ENCODE assay signal across 8 cellular contexts in the genomic region with DNA sequence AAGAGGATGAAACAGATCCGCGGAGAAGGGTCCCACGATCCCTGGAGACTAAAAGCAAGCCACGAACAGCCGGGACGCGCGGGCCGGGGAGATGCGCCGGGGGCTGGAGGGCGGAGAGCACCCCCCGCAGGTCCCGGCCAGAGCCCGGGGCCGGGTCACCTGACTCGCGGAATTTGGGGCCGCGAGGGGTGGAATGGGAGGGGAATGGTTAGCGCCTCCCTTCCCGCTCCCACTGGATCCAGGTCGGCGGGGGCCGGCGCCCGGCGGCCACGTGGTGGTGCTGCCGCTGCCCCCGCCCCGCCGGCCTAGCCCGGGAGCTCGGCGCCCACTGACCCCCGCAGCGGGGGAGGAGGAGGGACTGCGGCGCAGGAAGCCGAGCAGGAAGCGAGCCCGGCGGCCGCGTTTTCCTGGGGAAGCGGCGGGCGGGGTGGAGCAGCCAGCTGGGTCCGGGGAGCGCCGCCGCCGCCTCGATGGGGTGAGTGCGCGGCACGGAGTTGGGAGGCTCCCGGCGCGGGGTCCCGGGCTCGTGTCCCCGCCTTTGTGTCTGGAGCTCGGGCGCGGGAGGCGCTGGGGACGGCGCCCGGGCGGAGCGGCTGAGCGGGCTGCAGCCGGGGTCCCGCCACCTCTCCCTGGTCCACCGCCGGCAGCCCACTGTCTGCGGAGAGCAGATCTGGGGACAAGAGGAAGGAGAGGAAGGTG. TPM values are rescaled to one million over a fixed set of nuclear protein-coding genes. Genes with fewer than 3 reads are reported as not detected.
DNase-seq lines count a peak whose midpoint lies in the region; ATAC-seq, FAIRE-seq and TF ChIP-seq lines count a peak whose summit lies in the region.

Gene RAI14, plus strand, starts transcription at position 328 of the 699 bp plus-strand sequence. CDS start 30,592 bp downstream, outside the sequence.

- peak within 1 kb of the TSS; percentile 63 for H2BK12ac ChIP-seq in H1 (ENCODE audit: low read depth, low read length)

- peak within 1 kb of the TSS; percentile 69 for H3K4ac ChIP-seq in H1 (replicated peaks; ENCODE audit: insufficient read length, low read depth, low read length)

- H4K8ac ChIP-seq in H1 (ENCODE audit: extremely low read depth, insufficient read depth, low read length): peak within 1 kb of the TSS; percentile 69

- H3K23me2 ChIP-seq in H1 (ENCODE audit: low read depth, low read length): peaks cover 17% of the 10 kb centered on the region

- H3K14ac ChIP-seq in H1 (ENCODE audit: insufficient read length): peak within 1 kb of the TSS; percentile 4

- TF ChIP-seq CTCF in GM10266 (IDR thresholded peaks at IDR 0.05; ENCODE audit: control insufficient read depth, insufficient read depth, low read depth, missing control alignments) (no peak), MM.1S (IDR thresholded peaks at IDR 0.05; ENCODE audit: low read length) (0 out of 2 replicates have a peak, but pooled peaks have one; percentile 6), H1 (IDR thresholded peaks at IDR 0.05; ENCODE audit: control extremely low read depth in 1 of 3, insufficient read depth in 1 of 3, low read depth in 1 of 3, low read length in 3 of 3) (no peak), right lobe of liver (IDR thresholded peaks at IDR 0.05) (peak in 2 of 4 donors; percentile 22 to 38)

- POLR2A ChIA-PET in activated CD4-positive, alpha-beta T cell treated with anti-CD3 and anti-CD28 coated beads, Interleukin-2, amount 10 ng/mL, durations not matched to agents 7 days and 5 days (lab: Charles Lee): no interaction called here
- POLR2A ChIA-PET in H1 (lab: Charles Lee; ENCODE audit: partially characterized antibody): interaction anchor here (0.6 to 2.2 kb wide), 11 partner anchors 10 to 259 kb away, joined by 3 to 11 read pairs (median 3); partner anchors contain the start of genes BRIX1, RAD1 and TTC23L

- peak within 1 kb of the TSS; percentile 36 for H2BK120ac ChIP-seq in H1 (replicated peaks; ENCODE audit: low read depth, low read length)

- peaks cover 14% of the 10 kb centered on the region for H3F3A ChIP-seq in MM.1S (ENCODE audit: insufficient read depth, low read length)

- peak within 1 kb of the TSS; percentile 76 for H4K91ac ChIP-seq in H1 (replicated peaks; ENCODE audit: insufficient read length, low read length)

- TF ChIP-seq POLR2A in H1 (IDR thresholded peaks at IDR 0.05; ENCODE audit: control extremely low read depth in 1 of 2, low read depth in 2 of 2, low read length in 2 of 2) (peak in 1 of 2 experiments; percentile 38; a peak in 1 of 3 replicates), right lobe of liver (IDR thresholded peaks at IDR 0.05) (peak; percentile 74)

- peak within 1 kb of the TSS; percentile 62 for H3K4me2 ChIP-seq in MM.1S (ENCODE audit: low read depth, low read length)
- peak within 1 kb of the TSS; percentile 87 to 93 for H3K4me2 ChIP-seq in H1 (ENCODE audit: insufficient read depth in 1 of 2, low read depth in 2 of 2, low read length in 2 of 2)

- H2AFZ ChIP-seq in MM.1S (ENCODE audit: low read length) (peak within 1 kb of the TSS; percentile 98), H1 (ENCODE audit: low read length) (no peak within 1 kb of the TSS)

- 1% methylated on average over 69 of the region's 79 CpGs; no CpG with 5 or more reads in 1 of the 2 experiments for WGBS in H1 (ENCODE audit: extremely low coverage in 1 of 2, insufficient coverage in 1 of 2, insufficient read length in 1 of 2, insufficient replicate concordance in 2 of 2, low coverage in 1 of 2, low lambda C conversion rate in 2 of 2, missing lambda C conversion rate in 1 of 2), 2 experiments
- WGBS in right lobe of liver (ENCODE audit: insufficient coverage, low coverage, low lambda C conversion rate, missing lambda C conversion rate): 0% methylated on average over 18 of the region's 79 CpGs

- H3K27ac ChIP-seq in MM.1S (ENCODE audit: low read length) (peak within 1 kb of the TSS; percentile 76), H1 (ENCODE audit: low read depth, low read length) (peak within 1 kb of the TSS; percentile 76), right lobe of liver (peak within 1 kb of the TSS; percentile 80 to 90 (median 88))

- H3K36me3 ChIP-seq in MM.1S (replicated peaks; ENCODE audit: insufficient read depth, low read length) (no peaks in the 10 kb centered on the region), H1 (ENCODE audit: control insufficient read depth in 2 of 4, insufficient read depth in 4 of 4, low read length in 3 of 4) (peaks cover 0 to 7% (median 5%) of the 10 kb centered on the region in 4 experiments; a peak in 2 of 8 replicates), right lobe of liver (no peaks in the 10 kb centered on the region)

- peak within 1 kb of the TSS; percentile 91 for H3K56ac ChIP-seq in H1 (replicated peaks; ENCODE audit: insufficient read length, low read depth, low read length)

- H3K18ac ChIP-seq in H1 (ENCODE audit: extremely low read depth, low read length): peak within 1 kb of the TSS; percentile 81

- CTCF ChIA-PET in activated CD4-positive, alpha-beta T cell treated with anti-CD3 and anti-CD28 coated beads, Interleukin-2, amount 10 ng/mL, durations not matched to agents 7 days and 5 days (lab: Charles Lee): no interaction called here
- CTCF ChIA-PET in H1 (lab: Charles Lee; ENCODE audit: partially characterized antibody): interaction anchor here (0.9 to 1.2 kb wide), 3 partner anchors 24 to 133 kb away, joined by 3 read pairs; no protein-coding TSS in a partner anchor

- peak; percentile 93 to 98 (median 96) for ATAC-seq in right lobe of liver
- ATAC-seq in GM19324 (IDR thresholded peaks at IDR 0.05; ENCODE audit: low FRiP score, unreplicated experiment): no peak
- no peak for ATAC-seq in GM18867 (IDR thresholded peaks at IDR 0.05; ENCODE audit: unreplicated experiment)

- H3K9me2 ChIP-seq in MM.1S (replicated peaks; ENCODE audit: insufficient read depth, low read length): no peaks in the 10 kb centered on the region

- no peak within 1 kb of the TSS; the same call in 1 of the 2 replicates for H2BK20ac ChIP-seq in H1 (ENCODE audit: low read length)

- intact Hi-C loops in right lobe of liver (cut with DNase I): no loop called here

- peak within 1 kb of the TSS; percentile 61 for H3K27ac Mint-ChIP-seq in activated CD4-positive, alpha-beta T cell treated with anti-CD3 and anti-CD28 coated beads, Interleukin-2, amount 10 ng/mL, durations not matched to agents 7 days and 5 days

- H3K9me3 Mint-ChIP-seq in activated CD4-positive, alpha-beta T cell treated with anti-CD3 and anti-CD28 coated beads, Interleukin-2, amount 10 ng/mL, durations not matched to agents 7 days and 5 days: no peaks in the 10 kb centered on the region

- DNase-seq in GM10266 (ENCODE audit: extremely low spot score) (peak; percentile 50), MM.1S (peak; percentile 65), H1 (ENCODE audit: low read depth in 1 of 2, low spot score in 2 of 2) (peak; percentile 47 to 86), right lobe of liver (peak; percentile 91 to 92 (median 92))
- DNase-seq in activated CD4-positive, alpha-beta T cell treated with anti-CD3 and anti-CD28 coated beads, Interleukin-2, amount 10 ng/mL, durations not matched to agents 7 days and 5 days: peak; percentile 15
- peak; percentile 11 to 28 for DNase-seq in stimulated activated CD4-positive, alpha-beta T cell treated with anti-CD3 and anti-CD28 coated beads, Interleukin-4, amount 100 ng/mL, for 4 hours

- H3K4me3 Mint-ChIP-seq in activated CD4-positive, alpha-beta T cell treated with anti-CD3 and anti-CD28 coated beads, Interleukin-2, amount 10 ng/mL, durations not matched to agents 7 days and 5 days: peak within 1 kb of the TSS; percentile 69

- H3K9ac ChIP-seq in MM.1S (ENCODE audit: low read length) (peak within 1 kb of the TSS; percentile 74), H1 (replicated peaks in 1 of 4; ENCODE audit: extremely low read depth in 1 of 4, low read depth in 3 of 4, low read length in 3 of 4) (peak within 1 kb of the TSS; percentile 83 to 94 (median 84))

- H3K4me3 ChIP-seq in MM.1S (ENCODE audit: low read length): peak within 1 kb of the TSS; percentile 80
- peak within 1 kb of the TSS; percentile 69 to 86 (median 80) for H3K4me3 ChIP-seq in H1 (ENCODE audit: extremely low read depth in 1 of 4, insufficient read depth in 2 of 4, low read depth in 3 of 4, low read length in 4 of 4)
- H3K4me3 ChIP-seq in right lobe of liver: peak within 1 kb of the TSS; percentile 84 to 92 (median 87)

- H3K4me1 Mint-ChIP-seq in activated CD4-positive, alpha-beta T cell treated with anti-CD3 and anti-CD28 coated beads, Interleukin-2, amount 10 ng/mL, durations not matched to agents 7 days and 5 days: peaks cover 18% of the 10 kb centered on the region

- H2AK5ac ChIP-seq in H1 (ENCODE audit: low read depth, low read length): peak within 1 kb of the TSS; percentile 29; the same call in 1 of the 2 replicates

- FAIRE-seq in H1 (lab: Jason Lieb, UNC): no peak

- peaks cover 59% of the 10 kb centered on the region for H3K27me3 Mint-ChIP-seq in activated CD4-positive, alpha-beta T cell treated with anti-CD3 and anti-CD28 coated beads, Interleukin-2, amount 10 ng/mL, durations not matched to agents 7 days and 5 days

- H3K79me2 ChIP-seq in MM.1S (ENCODE audit: low read length): peaks cover 13% of the 10 kb centered on the region; the same call in 1 of the 2 replicates
- H3K79me2 ChIP-seq in H1 (ENCODE audit: control insufficient read depth in 1 of 2, insufficient read depth in 2 of 2, low read length in 2 of 2): peaks cover 36 to 44% of the 10 kb centered on the region in 2 experiments

- peaks cover 3% of the 10 kb centered on the region for H3K36me3 Mint-ChIP-seq in activated CD4-positive, alpha-beta T cell treated with anti-CD3 and anti-CD28 coated beads, Interleukin-2, amount 10 ng/mL, durations not matched to agents 7 days and 5 days (ENCODE audit: low read depth)

- peak within 1 kb of the TSS; percentile 88 for H2BK5ac ChIP-seq in H1 (ENCODE audit: low read depth, low read length)

- H3K23ac ChIP-seq in H1 (ENCODE audit: insufficient read length): no peak within 1 kb of the TSS

- H3K9me3 ChIP-seq in MM.1S (replicated peaks; ENCODE audit: insufficient read depth, low read length): no peaks in the 10 kb centered on the region
- no peaks in the 10 kb centered on the region for H3K9me3 ChIP-seq in H1 (ENCODE audit: insufficient read depth in 2 of 2, low read depth in 1 of 2, low read length in 1 of 2)
- H3K9me3 ChIP-seq in right lobe of liver: no peaks in the 10 kb centered on the region

- peaks cover 3% of the 10 kb centered on the region; the same call in 1 of the 2 replicates for H3K79me1 ChIP-seq in H1 (ENCODE audit: low read depth, low read length)

- TF ChIP-seq EP300 in H1 (IDR thresholded peaks at IDR 0.05; ENCODE audit: borderline replicate concordance in 1 of 2, low read depth in 2 of 2, low read length in 2 of 2): 0 out of 3 replicates have a peak, but pooled peaks of 1 of the 2 experiments have one; percentile 16

- TF ChIP-seq RAD21 in H1 (IDR thresholded peaks at IDR 0.05 in 1 of 2, conservative IDR thresholded peaks at IDR 0.05 in 1 of 2; ENCODE audit: low read depth in 2 of 2, low read length in 2 of 2): peak in 1 of 2 experiments; percentile 34; a peak in 2 of 4 replicates

- H4K20me1 ChIP-seq in MM.1S (ENCODE audit: insufficient read depth, low read length): no peaks in the 10 kb centered on the region
- peaks cover 6 to 8% of the 10 kb centered on the region in 2 experiments for H4K20me1 ChIP-seq in H1 (replicated peaks in 1 of 2; ENCODE audit: control insufficient read depth in 1 of 2, insufficient read depth in 2 of 2, low read length in 2 of 2)

- H4K5ac ChIP-seq in H1 (ENCODE audit: insufficient read length, low read depth, low read length): peak within 1 kb of the TSS; percentile 82

- 0 out of 2 replicates have a peak within 1 kb of the TSS, but pooled peaks have one; percentile 21 for H2BK15ac ChIP-seq in H1 (ENCODE audit: low read length)

- H3K4me1 ChIP-seq in MM.1S (ENCODE audit: low read length) (0 out of 2 replicates have a peak, but pooled peaks cover 5% of the 10 kb centered on the region), H1 (replicated peaks in 1 of 4; ENCODE audit: control insufficient read depth in 3 of 4, insufficient read depth in 4 of 4, low read length in 3 of 4) (peaks cover 9 to 20% (median 13%) of the 10 kb centered on the region in 4 experiments; a peak in 6 of 7 replicates), right lobe of liver (no peaks in the 10 kb centered on the region)

- H3K27me3 ChIP-seq in MM.1S (replicated peaks; ENCODE audit: insufficient read depth, low read length) (no peaks in the 10 kb centered on the region), H1 (replicated peaks in 1 of 4; ENCODE audit: control insufficient read depth in 3 of 4, extremely low read depth in 1 of 4, insufficient read depth in 3 of 4, low read length in 3 of 4) (no peaks in the 10 kb centered on the region), right lobe of liver (no peaks in the 10 kb centered on the region)

RNA-seq across cellular contexts. Expression of gene RAI14, which starts in this region (rescaled TPM):
- total RNA-seq in activated CD4-positive, alpha-beta T cell treated with anti-CD3 and anti-CD28 coated beads, Interleukin-2, amount 10 ng/mL, durations not matched to agents 7 days and 5 days: under 1 TPM; 0.08 to 0.50 TPM
- 210 and 216 TPM in 2 replicates for total RNA-seq in H1 (2021; fragmentation: NEBNext Ultra II Directional; extraction: Animal tissue kit (Norgen Biotek cat#: 25700))
- 48.4 and 54.7 TPM in 2 replicates for polyA plus RNA-seq in H1 (2011; rRNA removed)
- 85.7 TPM for polyA plus RNA-seq in H1 (2011; cell fraction: cytosol; rRNA removed)
- 309 TPM for polyA plus RNA-seq in H1 (2011; cell fraction: nucleus; rRNA removed)
- polyA plus RNA-seq in H1 (2012, experiment 1 of 2): 92.2 to 129 TPM (median 115 TPM) in 4 replicates
- polyA plus RNA-seq in H1 (2012, experiment 2 of 2): 5.2 TPM
- polyA plus RNA-seq in H1 (2013, experiment 1 of 2): 122 TPM
- 118 TPM for polyA plus RNA-seq in H1 (2013, experiment 2 of 2)
- polyA minus RNA-seq in H1 (2011; rRNA and poly(A)+ RNA removed): 477 and 553 TPM in 2 replicates
- 88.9 TPM for polyA minus RNA-seq in H1 (2011; cell fraction: cytosol; rRNA and poly(A)+ RNA removed)
- polyA minus RNA-seq in H1 (2011; cell fraction: nucleus; rRNA and poly(A)+ RNA removed): 219 TPM
- total RNA-seq in right lobe of liver: 10 to 100 TPM; 11.9 to 30.8 (median 20.8) TPM

Comparison
In these comparisons a context has a peak if more than half of its experiments do, and no peak if none do; other contexts are left out.
1. RNA of gene RAI14 (total RNA-seq): 210 to 216 TPM in H1 and 11.9 to 30.8 TPM in right lobe of liver; 0.08 to 0.50 TPM in activated CD4-positive, alpha-beta T cell treated with anti-CD3 and anti-CD28 coated beads, Interleukin-2, amount 10 ng/mL, durations not matched to agents 7 days and 5 days; every median in the first group is over 4 times any median in the second.
2. Peak in DNase-seq in activated CD4-positive, alpha-beta T cell treated with anti-CD3 and anti-CD28 coated beads, Interleukin-2, amount 10 ng/mL, durations not matched to agents 7 days and 5 days; RNA of the gene not detected or under 1 TPM.
3. DNase-seq: peak in every context shown above with its lines; median percentile 92 in right lobe of liver; 66 in H1; 65 in MM.1S; 50 in GM10266; 20 in stimulated activated CD4-positive, alpha-beta T cell treated with anti-CD3 and anti-CD28 coated beads, Interleukin-4, amount 100 ng/mL, for 4 hours; 15 in activated CD4-positive, alpha-beta T cell treated with anti-CD3 and anti-CD28 coated beads, Interleukin-2, amount 10 ng/mL, durations not matched to agents 7 days and 5 days.
4. ATAC-seq: peak in right lobe of liver (4 of 4); none in GM19324 (single experiment) and GM18867 (single experiment).
5. Peak in every context shown above with its lines, with median percentiles within 50 percentile points of each other: H3K27ac ChIP-seq and H3K4me3 ChIP-seq.